Comparison of ENCODE assay signal across 2 cellular contexts in the genomic region with DNA sequence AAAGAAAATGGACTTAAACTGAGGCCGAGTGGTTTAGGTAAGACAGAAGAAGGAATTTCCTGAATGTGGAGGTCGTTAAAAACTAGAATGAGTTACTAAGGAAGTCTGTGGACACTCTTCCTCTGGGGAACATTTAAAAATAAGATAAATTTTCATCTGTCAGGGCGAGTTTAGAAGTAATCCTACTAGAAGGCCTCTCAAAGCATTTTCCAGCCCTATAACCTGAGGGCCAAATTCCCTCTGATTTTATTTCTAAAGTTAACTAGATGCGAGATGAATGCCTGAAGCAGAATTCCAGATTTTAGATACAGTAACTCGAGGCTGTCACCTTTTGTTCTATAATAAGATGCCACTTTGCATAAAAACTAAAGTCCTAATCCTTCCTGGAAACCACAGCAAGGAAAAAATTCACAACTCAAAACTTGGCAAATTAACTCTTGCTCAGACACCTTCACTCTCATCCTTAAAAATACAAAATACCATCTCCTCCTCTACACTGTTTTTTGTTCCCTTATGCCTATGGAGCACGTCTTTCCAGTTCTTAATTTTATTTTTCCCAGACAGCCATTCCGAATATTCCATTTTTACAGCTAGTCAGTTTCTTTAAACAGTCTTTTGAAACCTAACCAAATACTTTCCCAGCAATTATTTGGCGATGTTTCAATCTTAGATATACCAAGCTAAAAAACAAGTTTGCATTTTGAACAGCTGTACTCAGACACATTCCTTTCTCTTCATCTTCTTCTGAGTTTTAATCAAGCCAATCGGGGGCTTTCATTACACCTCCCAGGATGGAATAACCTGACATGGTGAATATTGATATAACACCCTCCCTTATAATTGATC.
TF ChIP-seq lines count a peak whose summit lies in the region.

No MANE protein-coding gene starts in this region.

TF ChIP-seq in IMR-90, 13 proteins besides CTCF, POLR2A, EP300 and RAD21:
- TF ChIP-seq, protein P1, sequence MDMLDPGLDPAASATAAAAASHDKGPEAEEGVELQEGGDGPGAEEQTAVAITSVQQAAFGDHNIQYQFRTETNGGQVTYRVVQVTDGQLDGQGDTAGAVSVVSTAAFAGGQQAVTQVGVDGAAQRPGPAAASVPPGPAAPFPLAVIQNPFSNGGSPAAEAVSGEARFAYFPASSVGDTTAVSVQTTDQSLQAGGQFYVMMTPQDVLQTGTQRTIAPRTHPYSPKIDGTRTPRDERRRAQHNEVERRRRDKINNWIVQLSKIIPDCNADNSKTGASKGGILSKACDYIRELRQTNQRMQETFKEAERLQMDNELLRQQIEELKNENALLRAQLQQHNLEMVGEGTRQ (IDR thresholded peaks at IDR 0.05; ENCODE audit: low read depth, low read length) = no peak
- TF ChIP-seq RCOR1 (IDR thresholded peaks at IDR 0.05; ENCODE audit: insufficient replicate concordance, low read length) = no peak
- no peak for TF ChIP-seq CEBPB (IDR thresholded peaks at IDR 0.05; ENCODE audit: low read depth, low read length)
- no peak for TF ChIP-seq SMC3 (IDR thresholded peaks at IDR 0.05; ENCODE audit: low read depth, low read length)
- no peak for TF ChIP-seq MAFK (IDR thresholded peaks at IDR 0.05; ENCODE audit: low read depth, low read length)
- no peak for TF ChIP-seq CHD1 (IDR thresholded peaks at IDR 0.05; ENCODE audit: low read depth, low read length)
- no peak for TF ChIP-seq FOS (IDR thresholded peaks at IDR 0.05; ENCODE audit: low read depth, low read length)
- no peak for TF ChIP-seq MAZ (IDR thresholded peaks at IDR 0.05; ENCODE audit: borderline replicate concordance, low read depth, low read length)
- TF ChIP-seq, protein P2, sequence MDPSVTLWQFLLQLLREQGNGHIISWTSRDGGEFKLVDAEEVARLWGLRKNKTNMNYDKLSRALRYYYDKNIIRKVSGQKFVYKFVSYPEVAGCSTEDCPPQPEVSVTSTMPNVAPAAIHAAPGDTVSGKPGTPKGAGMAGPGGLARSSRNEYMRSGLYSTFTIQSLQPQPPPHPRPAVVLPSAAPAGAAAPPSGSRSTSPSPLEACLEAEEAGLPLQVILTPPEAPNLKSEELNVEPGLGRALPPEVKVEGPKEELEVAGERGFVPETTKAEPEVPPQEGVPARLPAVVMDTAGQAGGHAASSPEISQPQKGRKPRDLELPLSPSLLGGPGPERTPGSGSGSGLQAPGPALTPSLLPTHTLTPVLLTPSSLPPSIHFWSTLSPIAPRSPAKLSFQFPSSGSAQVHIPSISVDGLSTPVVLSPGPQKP (IDR thresholded peaks at IDR 0.05; ENCODE audit: borderline replicate concordance, low read depth, low read length) = no peak
- no peak for TF ChIP-seq MXI1 (IDR thresholded peaks at IDR 0.05; ENCODE audit: borderline replicate concordance, low read depth, low read length)

TF ChIP-seq in K562, 482 proteins besides CTCF, POLR2A, EP300 and RAD21:
- TF ChIP-seq ADNP (tag; IDR thresholded peaks at IDR 0.05) (no peak), TCF7L2 (IDR thresholded peaks at IDR 0.05; ENCODE audit: low read depth, low read length) (no peak), U2AF2 (optimal IDR thresholded peaks at IDR 0.05; ENCODE audit: low read depth, low read length) (no peak), BRCA1 (IDR thresholded peaks at IDR 0.05) (no peak), BRCA1 (CRISPR knock-in tag; IDR thresholded peaks at IDR 0.05) (no peak), JUND (IDR thresholded peaks at IDR 0.05; ENCODE audit: borderline replicate concordance, low read depth, low read length) (no peak), JUND (tag; IDR thresholded peaks at IDR 0.05; ENCODE audit: borderline replicate concordance, low read depth, low read length) (no peak), HNRNPK (IDR thresholded peaks at IDR 0.05; ENCODE audit: low read depth, low read length, poor library complexity, severe bottlenecking) (no peak), MTA1 (IDR thresholded peaks at IDR 0.05; ENCODE audit: borderline replicate concordance) (no peak)
- TF ChIP-seq, protein P3, sequence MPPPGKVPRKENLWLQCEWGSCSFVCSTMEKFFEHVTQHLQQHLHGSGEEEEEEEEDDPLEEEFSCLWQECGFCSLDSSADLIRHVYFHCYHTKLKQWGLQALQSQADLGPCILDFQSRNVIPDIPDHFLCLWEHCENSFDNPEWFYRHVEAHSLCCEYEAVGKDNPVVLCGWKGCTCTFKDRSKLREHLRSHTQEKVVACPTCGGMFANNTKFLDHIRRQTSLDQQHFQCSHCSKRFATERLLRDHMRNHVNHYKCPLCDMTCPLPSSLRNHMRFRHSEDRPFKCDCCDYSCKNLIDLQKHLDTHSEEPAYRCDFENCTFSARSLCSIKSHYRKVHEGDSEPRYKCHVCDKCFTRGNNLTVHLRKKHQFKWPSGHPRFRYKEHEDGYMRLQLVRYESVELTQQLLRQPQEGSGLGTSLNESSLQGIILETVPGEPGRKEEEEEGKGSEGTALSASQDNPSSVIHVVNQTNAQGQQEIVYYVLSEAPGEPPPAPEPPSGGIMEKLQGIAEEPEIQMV (tag; conservative IDR thresholded peaks at IDR 0.05; ENCODE audit: low read depth) = no peak
- TF ChIP-seq, protein P4, sequence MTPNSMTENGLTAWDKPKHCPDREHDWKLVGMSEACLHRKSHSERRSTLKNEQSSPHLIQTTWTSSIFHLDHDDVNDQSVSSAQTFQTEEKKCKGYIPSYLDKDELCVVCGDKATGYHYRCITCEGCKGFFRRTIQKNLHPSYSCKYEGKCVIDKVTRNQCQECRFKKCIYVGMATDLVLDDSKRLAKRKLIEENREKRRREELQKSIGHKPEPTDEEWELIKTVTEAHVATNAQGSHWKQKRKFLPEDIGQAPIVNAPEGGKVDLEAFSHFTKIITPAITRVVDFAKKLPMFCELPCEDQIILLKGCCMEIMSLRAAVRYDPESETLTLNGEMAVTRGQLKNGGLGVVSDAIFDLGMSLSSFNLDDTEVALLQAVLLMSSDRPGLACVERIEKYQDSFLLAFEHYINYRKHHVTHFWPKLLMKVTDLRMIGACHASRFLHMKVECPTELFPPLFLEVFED (CRISPR knock-in tag; conservative IDR thresholded peaks at IDR 0.05) = no peak
